ENCODE assay signal across 17 cellular contexts in genomic region chr16:53863861-53864260, GRCh38.
DNase-seq lines count a peak whose midpoint lies in the region; ATAC-seq and TF ChIP-seq lines count a peak whose summit lies in the region.
"Had no signal": no experiment of that assay in that cellular context is flagged by ENCODE, and none has a peak within 500 bp of the region (broad histone marks: within the 10 kb centered on the region; RNA-seq: fewer than 3 reads in every experiment).

No MANE protein-coding gene starts in this region.

- no peaks in the 10 kb centered on the region for H3K27me3 Mint-ChIP-seq in activated T-cell treated with anti-CD3 and anti-CD28 coated beads, Interleukin-2, amount 50 U/mL, for 72 hours (ENCODE audit: low read depth)
- H3K27me3 Mint-ChIP-seq in dendritic cell treated with granulocyte-macrophage colony-stimulating factor and Interleukin-4, amounts not matched to agents 40 ng/mL and 50 ng/mL, for 4 days: no peaks in the 10 kb centered on the region

- POLR2A ChIA-PET in PC-9 (lab: Charles Lee; ENCODE audit: unreplicated experiment): no interaction called here

- CTCF ChIA-PET in PC-9 (lab: Charles Lee): no interaction called here

- peaks cover 0 to 8% of the 10 kb centered on the region in 2 donors for H3K9me3 Mint-ChIP-seq in activated T-cell treated with anti-CD3 and anti-CD28 coated beads, Interleukin-2, amount 50 U/mL, for 72 hours
- H3K9me3 Mint-ChIP-seq in dendritic cell treated with granulocyte-macrophage colony-stimulating factor and Interleukin-4, amounts not matched to agents 40 ng/mL and 50 ng/mL, for 4 days: peaks cover 19% of the 10 kb centered on the region

- H3K79me2 ChIP-seq in PC-9 (ENCODE audit: low read depth): no peaks in the 10 kb centered on the region

- peak overlapping the region; percentile 52; the same call in 1 of the 2 replicates for H3K4me2 ChIP-seq in PC-9

- no peak for DNase-seq in activated T-cell treated with anti-CD3 and anti-CD28 coated beads, Interleukin-2, amount 50 U/mL, for 72 hours
- DNase-seq in activated T-cell treated with anti-CD3 and anti-CD28 coated beads, Interleukin-2, amount 50 U/mL, for 48 hours: no peak
- no peak for DNase-seq in PC-9
- no peak for DNase-seq in iPS-NIHi11 (ENCODE audit: low spot score)
- no peak for DNase-seq in lower lobe of right lung
- DNase-seq: C1 segment of cervical spinal cord, DMS79 treated with DMSO at 0.1 percent for 48 hours, HCEC 1CT, MG63, NCI-H1092 treated with DMSO at 0.1 percent for 48 hours, NCI-H2107, NCI-H2227 treated with DMSO at 0.1 percent for 48 hours, NCI-H524, Peyer's patch, Right ventricle myocardium superior had no signal

- no peak overlapping the region for H2AFZ ChIP-seq in PC-9

- H3F3A ChIP-seq in PC-9 (ENCODE audit: insufficient read depth, low read depth): peaks cover 26% of the 10 kb centered on the region

- no peak overlapping the region for H3K4me3 ChIP-seq in PC-9
- no peak overlapping the region for H3K4me3 ChIP-seq in lower lobe of right lung
- H3K4me3 ChIP-seq: MG63, Peyer's patch had no signal

- H3K9me3 ChIP-seq in PC-9 (ENCODE audit: insufficient read depth, low read depth) (no peaks in the 10 kb centered on the region), lower lobe of right lung (no peaks in the 10 kb centered on the region)
- H3K9me3 ChIP-seq: Peyer's patch had no signal

- H3K27ac ChIP-seq in PC-9: peak overlapping the region; percentile 86
- no peak overlapping the region for H3K27ac ChIP-seq in lower lobe of right lung
- H3K27ac ChIP-seq: Peyer's patch had no signal

- no peaks in the 10 kb centered on the region for H3K9me2 ChIP-seq in PC-9 (ENCODE audit: insufficient read depth)

- no peaks in the 10 kb centered on the region for H3K27me3 ChIP-seq in PC-9 (ENCODE audit: insufficient read depth, low read depth)
- no peaks in the 10 kb centered on the region for H3K27me3 ChIP-seq in lower lobe of right lung (ENCODE audit: low read depth)
- H3K27me3 ChIP-seq: MG63, Peyer's patch had no signal

- no peak overlapping the region for H3K4me3 Mint-ChIP-seq in activated T-cell treated with anti-CD3 and anti-CD28 coated beads, Interleukin-2, amount 50 U/mL, for 72 hours
- no peak overlapping the region for H3K4me3 Mint-ChIP-seq in dendritic cell treated with granulocyte-macrophage colony-stimulating factor and Interleukin-4, amounts not matched to agents 40 ng/mL and 50 ng/mL, for 4 days

- H3K4me1 Mint-ChIP-seq in activated T-cell treated with anti-CD3 and anti-CD28 coated beads, Interleukin-2, amount 50 U/mL, for 72 hours (ENCODE audit: low read depth): peaks cover 33% of the 10 kb centered on the region
- H3K4me1 Mint-ChIP-seq in dendritic cell treated with granulocyte-macrophage colony-stimulating factor and Interleukin-4, amounts not matched to agents 40 ng/mL and 50 ng/mL, for 4 days (ENCODE audit: low read depth): peaks cover 47% of the 10 kb centered on the region

- no peaks in the 10 kb centered on the region for H4K20me1 ChIP-seq in PC-9 (ENCODE audit: insufficient read depth)

- H3K36me3 Mint-ChIP-seq in activated T-cell treated with anti-CD3 and anti-CD28 coated beads, Interleukin-2, amount 50 U/mL, for 72 hours (ENCODE audit: insufficient read depth in 2 of 2): peaks cover 9 to 10% of the 10 kb centered on the region in 2 donors
- H3K36me3 Mint-ChIP-seq in dendritic cell treated with granulocyte-macrophage colony-stimulating factor and Interleukin-4, amounts not matched to agents 40 ng/mL and 50 ng/mL, for 4 days (ENCODE audit: low read depth): peaks cover 17% of the 10 kb centered on the region

- 0 out of 2 replicates have a peak, but pooled peaks cover 5% of the 10 kb centered on the region for H3K36me3 ChIP-seq in PC-9 (ENCODE audit: low read depth)
- peaks cover 6% of the 10 kb centered on the region for H3K36me3 ChIP-seq in lower lobe of right lung
- H3K36me3 ChIP-seq: Peyer's patch had no signal

- H3K27ac Mint-ChIP-seq in activated T-cell treated with anti-CD3 and anti-CD28 coated beads, Interleukin-2, amount 50 U/mL, for 72 hours: peak overlapping the region; percentile 15
- peak overlapping the region; percentile 45 for H3K27ac Mint-ChIP-seq in dendritic cell treated with granulocyte-macrophage colony-stimulating factor and Interleukin-4, amounts not matched to agents 40 ng/mL and 50 ng/mL, for 4 days

- ATAC-seq in activated T-cell treated with anti-CD3 and anti-CD28 coated beads, Interleukin-2, amount 50 U/mL, for 72 hours (replicated peaks in 1 of 2): no peak
- ATAC-seq in lower lobe of right lung (no peak), HG03457 (IDR thresholded peaks at IDR 0.05; ENCODE audit: unreplicated experiment) (no peak)

- peaks cover 35% of the 10 kb centered on the region for H3K4me1 ChIP-seq in PC-9 (replicated peaks; ENCODE audit: insufficient read depth)
- peaks cover 18% of the 10 kb centered on the region for H3K4me1 ChIP-seq in lower lobe of right lung
- H3K4me1 ChIP-seq: Peyer's patch had no signal

- BruUV-seq in PC-9 (replicated peaks; lab: Mats Ljungman, UMichigan): no TSS peak

- intact Hi-C loops in PC-9 (cut with micrococcal nuclease; ENCODE audit: unreplicated experiment) (loop anchor here (10.0 kb wide), 1 partner anchor 79 kb away; no protein-coding TSS in a partner anchor), lower lobe of right lung (cut with DNase I) (no loop called here)
- intact Hi-C loops in dendritic cell treated with granulocyte-macrophage colony-stimulating factor and Interleukin-4, amounts not matched to agents 40 ng/mL and 50 ng/mL, for 4 days (cut with micrococcal nuclease): loop anchor here (10.0 kb wide), 1 partner anchor 89 kb away; no protein-coding TSS in a partner anchor

- TF ChIP-seq CTCF in PC-9 (conservative IDR thresholded peaks at IDR 0.05) (no peak), lower lobe of right lung (IDR thresholded peaks at IDR 0.05) (no peak)
